Comparison of ENCODE assay signal across 8 cellular contexts in genomic region chr5:151662805-151663204, GRCh38. TPM values are rescaled to one million over a fixed set of nuclear protein-coding genes. Genes with fewer than 3 reads are reported as not detected.
DNase-seq lines count a peak whose midpoint lies in the region; ATAC-seq, FAIRE-seq and TF ChIP-seq lines count a peak whose summit lies in the region.

No MANE protein-coding gene starts in this region.

- intact Hi-C loops in A673 (cut with micrococcal nuclease; ENCODE audit: unreplicated experiment) (no loop called here), kidney (cut with DNase I) (no loop called here)

- H3K27ac ChIP-seq in A673 (ENCODE audit: low read depth, low read length, poor library complexity, severe bottlenecking) (no peak overlapping the region), kidney (ENCODE audit: low read depth in 2 of 2, low read length in 2 of 2) (peak overlapping the region; percentile 40 to 45)

- H3K9ac ChIP-seq in kidney (ENCODE audit: low read length in 2 of 2), result no peak overlapping the region

- H3K4me1 ChIP-seq in A673 (ENCODE audit: insufficient read depth, low read length, poor library complexity, severe bottlenecking) (no peaks in the 10 kb centered on the region), kidney (ENCODE audit: control insufficient read depth in 1 of 2, insufficient read depth in 1 of 2, low read depth in 1 of 2, low read length in 2 of 2) (peaks cover 6 to 35% of the 10 kb centered on the region in 2 donors)

- TSS peak; percentile 90 for BruUV-seq in A673 (replicated peaks; lab: Mats Ljungman, UMichigan)

- ATAC-seq in GM19455 (IDR thresholded peaks at IDR 0.05; ENCODE audit: unreplicated experiment) (peak; percentile 51), HG03354 (IDR thresholded peaks at IDR 0.05; ENCODE audit: poor library complexity, severe bottlenecking, unreplicated experiment) (peak; percentile 35)

- no peak for DNase-seq in A673 (ENCODE audit: low spot score)
- DNase-seq in kidney, result no peak
- no peak for DNase-seq in stimulated activated CD4-positive, alpha-beta T cell treated with anti-CD3 and anti-CD28 coated beads, Interleukin-2, amount 100 ng/mL, for 24 hours
- no peak for DNase-seq in activated gamma-delta T cell treated with Interleukin-2 at 50 U/mL for 16 hours
- no peak for DNase-seq in GDM1 (lab: John Stamatoyannopoulos, UW)
- DNase-seq in OCI-M2 (lab: John Stamatoyannopoulos, UW; ENCODE audit: unreplicated experiment), result no peak

- H3K36me3 ChIP-seq in A673 (ENCODE audit: insufficient read depth, low read length, poor library complexity, severe bottlenecking) (peaks cover 40% of the 10 kb centered on the region), kidney (ENCODE audit: control insufficient read depth in 1 of 2, insufficient read depth in 2 of 2, low read length in 2 of 2) (peaks cover 2 to 13% of the 10 kb centered on the region in 2 donors)

- POLR2A ChIA-PET in A673 (lab: Charles Lee; ENCODE audit: low non-redundant PET), result no interaction called here

- no peaks in the 10 kb centered on the region for H3K9me3 ChIP-seq in A673 (ENCODE audit: low read depth, low read length, poor library complexity, severe bottlenecking)
- H3K9me3 ChIP-seq in kidney (ENCODE audit: control insufficient read depth in 1 of 2, low read length in 2 of 2), result no peaks in the 10 kb centered on the region

- no peak for FAIRE-seq in kidney (lab: Jason Lieb, UNC)

- no peak overlapping the region for H3K4me3 ChIP-seq in A673 (ENCODE audit: low read depth, low read length, poor library complexity, severe bottlenecking)
- H3K4me3 ChIP-seq in kidney (ENCODE audit: low read length in 2 of 2), result no peak overlapping the region

- peaks cover 2% of the 10 kb centered on the region for H3K27me3 ChIP-seq in A673 (replicated peaks; ENCODE audit: insufficient read depth, low read depth, low read length, poor library complexity)

- TF ChIP-seq CTCF in A673 (conservative IDR thresholded peaks at IDR 0.05; ENCODE audit: low read depth, low read length) (no peak), kidney (IDR thresholded peaks at IDR 0.05; ENCODE audit: borderline replicate concordance, extremely low read depth, insufficient read depth) (no peak)

- CTCF ChIA-PET in A673 (lab: Charles Lee), result no interaction called here

RNA-seq across cellular contexts. Expression of gene SPARC, which starts 23.9 kb away (rescaled TPM):
- 268 and 339 TPM in 2 replicates for total RNA-seq in A673 (2021)
- 637 TPM for total RNA-seq in kidney
- 581 TPM for polyA plus RNA-seq in kidney (ENCODE audit: insufficient read depth, low read depth, low replicate concordance)
